In the genomic region with DNA sequence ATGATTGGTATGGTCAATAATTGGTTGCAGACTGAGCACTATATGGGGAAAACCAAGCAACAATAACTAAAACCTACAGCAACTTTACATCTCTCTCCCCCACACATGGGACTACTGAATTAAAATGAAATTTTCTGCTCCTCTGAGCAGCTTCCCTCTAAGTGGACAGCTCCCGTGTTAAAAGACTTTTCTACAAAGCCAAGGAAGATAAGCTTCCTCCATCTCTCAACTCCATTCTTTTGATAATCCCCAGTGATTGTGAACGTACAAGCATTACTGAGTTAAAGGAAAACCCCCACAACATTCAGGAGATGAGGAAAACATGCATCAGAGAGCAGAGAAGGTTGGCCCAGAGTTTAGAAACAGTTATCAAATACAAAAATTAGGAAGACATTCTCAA, we compare ENCODE assay signal across 32 cellular contexts. TPM values are rescaled to one million over a fixed set of nuclear protein-coding genes. Genes with fewer than 3 reads are reported as not detected.
"Had no signal": no experiment of that assay in that cellular context is flagged by ENCODE, and none has a peak within 500 bp of the region (broad histone marks: within the 10 kb centered on the region; RNA-seq: fewer than 3 reads in every experiment).

No MANE protein-coding gene starts in this region.

- FAIRE-seq: endothelial cell of umbilical vein, frontal cortex had no signal

- H3K4me3 Mint-ChIP-seq: activated CD4-positive, alpha-beta T cell treated with anti-CD3 and anti-CD28 coated beads, Interleukin-2, amount 10 ng/mL, durations not matched to agents 7 days and 5 days; activated CD8-positive, alpha-beta T cell treated with anti-CD3 and anti-CD28 coated beads for 36 hours; activated naive CD8-positive, alpha-beta T cell; activated T-cell treated with anti-CD3 and anti-CD28 coated beads, Interleukin-2, amount 50 U/mL, for 4 hours; activated T-helper 17 cell treated with anti-CD3 and anti-CD28 coated beads, Interleukin-2, amount 50 U/mL, for 72 hours; brain; WTC11 had no signal

- H3K4me1 ChIP-seq: breast epithelium, colonic mucosa had no signal

- H3K27ac Mint-ChIP-seq: activated CD4-positive, alpha-beta T cell treated with anti-CD3 and anti-CD28 coated beads, Interleukin-2, amount 10 ng/mL, durations not matched to agents 7 days and 5 days; activated CD8-positive, alpha-beta T cell treated with anti-CD3 and anti-CD28 coated beads for 36 hours; activated naive CD8-positive, alpha-beta T cell; activated T-helper 17 cell treated with anti-CD3 and anti-CD28 coated beads, Interleukin-2, amount 50 U/mL, for 72 hours; brain; WTC11 had no signal

- H3K27me3 ChIP-seq: breast epithelium, colonic mucosa, esophagus squamous epithelium had no signal

- DNase-seq: activated CD4-positive, alpha-beta T cell treated with anti-CD3 and anti-CD28 coated beads for 1 hour; activated CD4-positive, alpha-beta T cell treated with anti-CD3 and anti-CD28 coated beads for 4 hours; activated CD4-positive, alpha-beta T cell treated with anti-CD3 and anti-CD28 coated beads, Interleukin-2, amount 10 ng/mL, durations not matched to agents 7 days and 5 days; activated CD4-positive, alpha-beta T cell treated with anti-CD3 and anti-CD28 coated beads, Interleukin-2, amount 50 U/mL, for 4 hours; activated CD8-positive, alpha-beta memory T cell treated with anti-CD3 and anti-CD28 coated beads for 24 hours; activated CD8-positive, alpha-beta T cell treated with anti-CD3 and anti-CD28 coated beads for 36 hours; activated effector memory CD4-positive, alpha-beta T cell treated with Interleukin-2 at 50 U/mL for 16 hours; activated gamma-delta T cell treated with Interleukin-2 at 50 U/mL for 16 hours; activated naive CD4-positive, alpha-beta T cell treated with anti-CD3 and anti-CD28 coated beads, Interleukin-2, amount 50 U/mL, for 16 hours; activated naive CD4-positive, alpha-beta T cell treated with Interleukin-2 at 50 U/mL for 16 hours; activated T-cell treated with anti-CD3 and anti-CD28 coated beads, Interleukin-2, amount 50 U/mL, for 4 hours; amygdala; aorta; central memory CD4-positive, alpha-beta T cell; cerebellar nuclear complex; colonic mucosa; effector CD8-positive, alpha-beta T cell; esophagus squamous epithelium; foreskin fibroblast; head of caudate nucleus; T-helper 2 cell had no signal

- H3K9me3 Mint-ChIP-seq: activated CD4-positive, alpha-beta T cell treated with anti-CD3 and anti-CD28 coated beads, Interleukin-2, amount 10 ng/mL, durations not matched to agents 7 days and 5 days; activated CD8-positive, alpha-beta T cell treated with anti-CD3 and anti-CD28 coated beads for 36 hours; activated T-helper 17 cell treated with anti-CD3 and anti-CD28 coated beads, Interleukin-2, amount 50 U/mL, for 72 hours; brain; WTC11 had no signal

- H3K36me3 Mint-ChIP-seq: activated naive CD8-positive, alpha-beta T cell; brain; WTC11 had no signal

- H3K9me3 ChIP-seq: breast epithelium, colonic mucosa, esophagus squamous epithelium had no signal

- H3K27ac ChIP-seq: breast epithelium, cardiac muscle cell, colonic mucosa, epithelial cell of prostate, esophagus squamous epithelium, VCaP had no signal

- H3K27me3 Mint-ChIP-seq: activated CD8-positive, alpha-beta T cell treated with anti-CD3 and anti-CD28 coated beads for 36 hours; activated naive CD8-positive, alpha-beta T cell; activated T-helper 17 cell treated with anti-CD3 and anti-CD28 coated beads, Interleukin-2, amount 50 U/mL, for 72 hours; brain had no signal

- H3K4me3 ChIP-seq: breast epithelium, cardiac muscle cell, colonic mucosa, esophagus squamous epithelium had no signal

- H3K36me3 ChIP-seq: breast epithelium, cardiac muscle cell, colonic mucosa, esophagus squamous epithelium had no signal

- H3K4me1 Mint-ChIP-seq: activated CD4-positive, alpha-beta T cell treated with anti-CD3 and anti-CD28 coated beads, Interleukin-2, amount 10 ng/mL, durations not matched to agents 7 days and 5 days; activated T-helper 17 cell treated with anti-CD3 and anti-CD28 coated beads, Interleukin-2, amount 50 U/mL, for 72 hours had no signal

RNA-seq across cellular contexts. Expression of gene CCBE1, which starts 21.9 kb away (rescaled TPM):
- total RNA-seq: activated CD4-positive, alpha-beta T cell treated with anti-CD3 and anti-CD28 coated beads, Interleukin-2, amount 10 ng/mL, durations not matched to agents 7 days and 5 days; activated CD8-positive, alpha-beta T cell treated with anti-CD3 and anti-CD28 coated beads for 36 hours; endothelial cell of umbilical vein; T-helper 1 cell treated with Interleukin-12 subunit alpha and Interleukin-12 subunit beta and Interleukin-4 antibody, amounts not matched to agents 30 ng/mL and 1 ng/mL, for 36 hours had no signal
